In the genomic region with DNA sequence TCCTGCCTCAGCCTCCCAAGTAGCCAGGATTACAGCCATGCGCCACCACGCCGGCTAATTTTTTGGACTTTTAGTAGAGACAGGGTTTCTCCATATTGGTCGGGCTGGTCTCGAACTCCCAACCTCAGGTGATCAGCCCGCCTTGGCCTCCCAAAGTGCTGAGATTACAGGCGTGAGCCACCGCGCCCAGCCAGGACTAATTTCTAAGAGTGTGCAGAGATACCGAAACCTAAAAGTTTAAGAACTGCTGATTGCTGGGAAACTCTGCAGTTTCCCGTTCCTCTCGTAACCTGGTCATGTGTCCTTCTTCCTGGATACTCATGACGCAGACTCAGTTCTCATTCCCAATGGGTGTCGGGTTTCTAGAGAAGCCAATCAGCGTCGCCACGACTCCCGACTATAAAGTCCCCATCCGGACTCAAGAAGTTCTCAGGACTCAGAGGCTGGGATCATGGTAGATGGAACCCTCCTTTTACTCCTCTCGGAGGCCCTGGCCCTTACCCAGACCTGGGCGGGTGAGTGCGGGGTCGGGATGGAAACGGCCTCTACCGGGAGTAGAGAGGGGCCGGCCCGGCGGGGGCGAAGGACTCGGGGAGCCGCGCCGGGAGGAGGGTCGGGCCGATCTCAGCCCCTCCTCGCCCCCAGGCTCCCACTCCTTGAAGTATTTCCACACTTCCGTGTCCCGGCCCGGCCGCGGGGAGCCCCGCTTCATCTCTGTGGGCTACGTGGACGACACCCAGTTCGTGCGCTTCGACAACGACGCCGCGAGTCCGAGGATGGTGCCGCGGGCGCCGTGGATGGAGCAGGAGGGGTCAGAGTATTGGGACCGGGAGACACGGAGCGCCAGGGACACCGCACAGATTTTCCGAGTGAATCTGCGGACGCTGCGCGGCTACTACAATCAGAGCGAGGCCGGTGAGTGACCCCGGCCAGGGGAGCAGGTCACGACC, we compare ENCODE assay signal across 8 cellular contexts. TPM values are rescaled to one million over a fixed set of nuclear protein-coding genes. Genes with fewer than 3 reads are reported as not detected.
DNase-seq lines count a peak whose midpoint lies in the region; ATAC-seq, FAIRE-seq and TF ChIP-seq lines count a peak whose summit lies in the region.

TSS of gene HLA-E (plus strand) at position 429 of the 950 bp plus-strand sequence. CDS start at position 452, 23 bp downstream.

- WGBS in A549 (ENCODE audit: missing lambda C conversion rate) = 5% methylated on average over 19 of the region's 69 CpGs

- POLR2A ChIA-PET in A549 (lab: Yijun Ruan, JAX) = no interaction called here

- peak; percentile 87 to 98 for DNase-seq in A549 (ENCODE audit: low read depth in 1 of 2, low spot score in 1 of 2)
- DNase-seq in NCI-H2196 treated with DMSO at 0.1 percent for 48 hours (lab: John Stamatoyannopoulos, UW; ENCODE audit: unreplicated experiment) = peak; percentile 92
- peak; percentile 70 to 80 (median 78) for DNase-seq in activated CD4-positive, CD25-positive, alpha-beta regulatory T cell (lab: John Stamatoyannopoulos, UW)
- DNase-seq in central memory CD4-positive, alpha-beta T cell = peak; percentile 96
- DNase-seq in iris pigment epithelial cell (ENCODE audit: low read depth) = peak; percentile 100
- peak; percentile 79 for DNase-seq in stimulated activated CD4-positive, alpha-beta T cell treated with anti-CD3 and anti-CD28 coated beads, Interleukin-12 subunit alpha, Interleukin-12 subunit beta, amount 100 ng/mL, for 24 hours (ENCODE audit: low read depth in 2 of 2)

- TF ChIP-seq RAD21 in A549 (conservative IDR thresholded peaks at IDR 0.05 in 1 of 2, IDR thresholded peaks at IDR 0.05 in 1 of 2) = no peak

- H3K4me3 ChIP-seq in A549 = peak within 1 kb of the TSS; percentile 90

- H3K9me3 ChIP-seq in A549 = no peaks in the 10 kb centered on the region

- H3K4me1 ChIP-seq in A549 = peaks cover 5% of the 10 kb centered on the region; the same call in 1 of the 3 replicates

- peak; percentile 84 for TF ChIP-seq POLR2A in A549 (IDR thresholded peaks at IDR 0.05; ENCODE audit: low read length)

- no peak for TF ChIP-seq CTCF in A549 (IDR thresholded peaks at IDR 0.05)

- CTCF ChIA-PET in A549 (lab: Yijun Ruan, JAX) = interaction anchor here (1.3 to 10.2 kb wide), 3 partner anchors 12 to 53 kb away, joined by 3 to 320 read pairs (median 10); no protein-coding TSS in a partner anchor

- no peak for TF ChIP-seq EP300 in A549 (IDR thresholded peaks at IDR 0.05)

- H3K4me2 ChIP-seq in A549 = peak within 1 kb of the TSS; percentile 84

- peak; percentile 96 for ATAC-seq in A549
- ATAC-seq in GM18858 (IDR thresholded peaks at IDR 0.05; ENCODE audit: unreplicated experiment) = peak; percentile 78
- peak; percentile 68 for ATAC-seq in HG03095 (IDR thresholded peaks at IDR 0.05; ENCODE audit: unreplicated experiment)

- FAIRE-seq in A549 (lab: Jason Lieb, UNC) = peak; percentile 63

- H3K27ac ChIP-seq in A549 = peak within 1 kb of the TSS; percentile 76 to 92

TF ChIP-seq in A549, 52 proteins besides CTCF, POLR2A, EP300 and RAD21:
- TF ChIP-seq PHF8 (IDR thresholded peaks at IDR 0.05; ENCODE audit: borderline replicate concordance, low read depth) = peak; percentile 93; the same call in 1 of the 2 replicates
- TF ChIP-seq, protein P1, sequence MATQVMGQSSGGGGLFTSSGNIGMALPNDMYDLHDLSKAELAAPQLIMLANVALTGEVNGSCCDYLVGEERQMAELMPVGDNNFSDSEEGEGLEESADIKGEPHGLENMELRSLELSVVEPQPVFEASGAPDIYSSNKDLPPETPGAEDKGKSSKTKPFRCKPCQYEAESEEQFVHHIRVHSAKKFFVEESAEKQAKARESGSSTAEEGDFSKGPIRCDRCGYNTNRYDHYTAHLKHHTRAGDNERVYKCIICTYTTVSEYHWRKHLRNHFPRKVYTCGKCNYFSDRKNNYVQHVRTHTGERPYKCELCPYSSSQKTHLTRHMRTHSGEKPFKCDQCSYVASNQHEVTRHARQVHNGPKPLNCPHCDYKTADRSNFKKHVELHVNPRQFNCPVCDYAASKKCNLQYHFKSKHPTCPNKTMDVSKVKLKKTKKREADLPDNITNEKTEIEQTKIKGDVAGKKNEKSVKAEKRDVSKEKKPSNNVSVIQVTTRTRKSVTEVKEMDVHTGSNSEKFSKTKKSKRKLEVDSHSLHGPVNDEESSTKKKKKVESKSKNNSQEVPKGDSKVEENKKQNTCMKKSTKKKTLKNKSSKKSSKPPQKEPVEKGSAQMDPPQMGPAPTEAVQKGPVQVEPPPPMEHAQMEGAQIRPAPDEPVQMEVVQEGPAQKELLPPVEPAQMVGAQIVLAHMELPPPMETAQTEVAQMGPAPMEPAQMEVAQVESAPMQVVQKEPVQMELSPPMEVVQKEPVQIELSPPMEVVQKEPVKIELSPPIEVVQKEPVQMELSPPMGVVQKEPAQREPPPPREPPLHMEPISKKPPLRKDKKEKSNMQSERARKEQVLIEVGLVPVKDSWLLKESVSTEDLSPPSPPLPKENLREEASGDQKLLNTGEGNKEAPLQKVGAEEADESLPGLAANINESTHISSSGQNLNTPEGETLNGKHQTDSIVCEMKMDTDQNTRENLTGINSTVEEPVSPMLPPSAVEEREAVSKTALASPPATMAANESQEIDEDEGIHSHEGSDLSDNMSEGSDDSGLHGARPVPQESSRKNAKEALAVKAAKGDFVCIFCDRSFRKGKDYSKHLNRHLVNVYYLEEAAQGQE (IDR thresholded peaks at IDR 0.05) = peak; percentile 16; the same call in 1 of the 2 replicates
- TF ChIP-seq MAFK (IDR thresholded peaks at IDR 0.05; ENCODE audit: partially characterized antibody) = peak; percentile 95
- TF ChIP-seq ATOH8 (CRISPR knock-in tag; IDR thresholded peaks at IDR 0.05; ENCODE audit: low read depth) = no peak
- TF ChIP-seq FOSB (CRISPR knock-in tag; IDR thresholded peaks at IDR 0.05) = no peak
- TF ChIP-seq KDM1A (IDR thresholded peaks at IDR 0.05; ENCODE audit: low read depth) = peak; percentile 34; the same call in 1 of the 2 replicates
- TF ChIP-seq BCL3 (IDR thresholded peaks at IDR 0.05) = peak; percentile 82; the same call in 2 of the 3 replicates
- TF ChIP-seq TP53 (CRISPR knock-in tag; IDR thresholded peaks at IDR 0.05) = no peak
- no peak for TF ChIP-seq RNF2 (IDR thresholded peaks at IDR 0.05; ENCODE audit: borderline replicate concordance, low read depth)
- peak; percentile 62 for TF ChIP-seq CHD4 (IDR thresholded peaks at IDR 0.05; ENCODE audit: borderline replicate concordance)
- no peak for TF ChIP-seq CBX8 (IDR thresholded peaks at IDR 0.05)
- TF ChIP-seq USF2 (IDR thresholded peaks at IDR 0.05) = peak; percentile 78
- 0 out of 5 replicates have a peak, but pooled peaks of 1 of the 2 experiments have one; percentile 43 for TF ChIP-seq JUN (IDR thresholded peaks at IDR 0.05)
- 0 out of 2 replicates have a peak, but pooled peaks have one; percentile 20 for TF ChIP-seq ZSCAN20 (CRISPR knock-in tag; IDR thresholded peaks at IDR 0.05)
- TF ChIP-seq RFX5 (IDR thresholded peaks at IDR 0.05) = peak; percentile 99

RNA-seq across cellular contexts. Expression of gene HLA-E, which starts in this region (rescaled TPM):
- polyA plus RNA-seq in A549 (2011; rRNA removed) = 38.3 and 40.0 TPM in 2 replicates
- 26.0 and 28.5 TPM in 2 replicates for polyA plus RNA-seq in A549 (2012; cell fraction: cytosol; rRNA removed)
- polyA plus RNA-seq in A549 (2012; cell fraction: nucleus; rRNA removed) = 37.9 and 38.5 TPM in 2 replicates
- 33.6 to 41.7 TPM (median 40.3 TPM) in 3 replicates for polyA plus RNA-seq in A549 (2017; fragmentation: RNase III; extraction: RNeasy Plus Mini Kit Qiagen cat#74134 plus additional on column Dnase treatment)
- polyA minus RNA-seq in A549 (2011; rRNA and poly(A)+ RNA removed) = 23.6 and 24.0 TPM in 2 replicates

Comparison
In these comparisons a context has a peak if more than half of its experiments do, and no peak if none do; other contexts are left out.
1. Peak in every context shown above with its lines: DNase-seq, ATAC-seq, H3K4me3 ChIP-seq and H3K27ac ChIP-seq.